ENCODE assay signal across 21 cellular contexts in genomic region chr3:141058996-141059395, GRCh38. TPM values are rescaled to one million over a fixed set of nuclear protein-coding genes. Genes with fewer than 3 reads are reported as not detected.
DNase-seq lines count a peak whose midpoint lies in the region; ATAC-seq and TF ChIP-seq lines count a peak whose summit lies in the region.
"Had no signal": no experiment of that assay in that cellular context is flagged by ENCODE, and none has a peak within 500 bp of the region (broad histone marks: within the 10 kb centered on the region; RNA-seq: fewer than 3 reads in every experiment).

No MANE protein-coding gene starts in this region.

- H3K4me1 Mint-ChIP-seq in osteocyte (ENCODE audit: unreplicated experiment): peaks cover 8% of the 10 kb centered on the region

- H3K27me3 Mint-ChIP-seq in osteocyte (ENCODE audit: unreplicated experiment): no peaks in the 10 kb centered on the region

- TF ChIP-seq POLR2A in vagina (IDR thresholded peaks at IDR 0.05): no peak

- H3K27ac ChIP-seq in cardiac muscle cell (peak overlapping the region; percentile 88), left ventricle myocardium inferior (replicated peaks) (no peak overlapping the region), vagina (no peak overlapping the region)

- no peak for ATAC-seq in left lobe of liver
- ATAC-seq: GM12878, HepG2 had no signal

- no peaks in the 10 kb centered on the region for H3K27me3 ChIP-seq in cardiac muscle cell
- peaks cover 4% of the 10 kb centered on the region for H3K27me3 ChIP-seq in left ventricle myocardium inferior (ENCODE audit: low read depth)
- peaks cover 3% of the 10 kb centered on the region for H3K27me3 ChIP-seq in vagina
- H3K27me3 ChIP-seq: BE2C had no signal

- intact Hi-C loops in left ventricle myocardium inferior (cut with micrococcal nuclease) (no loop called here), vagina (cut with DNase I) (no loop called here)

- no peak for TF ChIP-seq CTCF in cardiac muscle cell (IDR thresholded peaks at IDR 0.05; ENCODE audit: low read depth, low read length)
- no peak for TF ChIP-seq CTCF in left ventricle myocardium inferior (IDR thresholded peaks at IDR 0.05; ENCODE audit: borderline replicate concordance)
- no peak for TF ChIP-seq CTCF in osteocyte (IDR thresholded peaks at IDR 0.05)
- TF ChIP-seq CTCF in vagina (IDR thresholded peaks at IDR 0.05): no peak

- no peak overlapping the region for H3K27ac Mint-ChIP-seq in osteocyte (ENCODE audit: unreplicated experiment)
- H3K27ac Mint-ChIP-seq: CD4-positive, CD25-positive, alpha-beta regulatory T cell had no signal

- no peaks in the 10 kb centered on the region for H3K36me3 ChIP-seq in cardiac muscle cell
- H3K36me3 ChIP-seq in left ventricle myocardium inferior: no peaks in the 10 kb centered on the region
- H3K36me3 ChIP-seq in vagina: no peaks in the 10 kb centered on the region

- no peak for DNase-seq in cardiac muscle cell (ENCODE audit: low read depth in 1 of 2, low spot score in 1 of 2)
- no peak for DNase-seq in left ventricle myocardium inferior
- peak; percentile 16 for DNase-seq in left lobe of liver (ENCODE audit: low spot score)
- peak; percentile 38 for DNase-seq in osteocyte (ENCODE audit: extremely low spot score, unreplicated experiment)
- peak; percentile 32 to 81 for DNase-seq in vagina (ENCODE audit: extremely low spot score in 2 of 2)
- DNase-seq in epidermal melanocyte (ENCODE audit: insufficient read length, low spot score): no peak
- no peak for DNase-seq in NCI-H1436 (lab: John Stamatoyannopoulos, UW)
- no peak for DNase-seq in AG08395 (ENCODE audit: low spot score)
- DNase-seq: C1 segment of cervical spinal cord; CD4-positive, CD25-positive, alpha-beta regulatory T cell; CD8-positive, alpha-beta memory T cell; COR-L47; DMS 273 treated with DMSO at 0.1 percent for 48 hours; DMS53; DND-41; EL; GOT3 had no signal

- no peaks in the 10 kb centered on the region for H3K9me3 Mint-ChIP-seq in osteocyte (ENCODE audit: unreplicated experiment)

- H3K4me3 ChIP-seq in cardiac muscle cell (no peak overlapping the region), left ventricle myocardium inferior (no peak overlapping the region), vagina (no peak overlapping the region)
- H3K4me3 ChIP-seq: GM12878 had no signal

- H3K4me3 Mint-ChIP-seq in osteocyte (ENCODE audit: unreplicated experiment): no peak overlapping the region
- H3K4me3 Mint-ChIP-seq: CD4-positive, CD25-positive, alpha-beta regulatory T cell; CD8-positive, alpha-beta memory T cell; H9 had no signal

- H3K4me1 ChIP-seq in cardiac muscle cell (ENCODE audit: low read depth): peaks cover 49% of the 10 kb centered on the region
- peaks cover 29% of the 10 kb centered on the region for H3K4me1 ChIP-seq in left ventricle myocardium inferior
- H3K4me1 ChIP-seq in vagina: no peaks in the 10 kb centered on the region

- no peaks in the 10 kb centered on the region for H3K36me3 Mint-ChIP-seq in osteocyte (ENCODE audit: unreplicated experiment)
- H3K36me3 Mint-ChIP-seq: CD8-positive, alpha-beta memory T cell had no signal

- H3K9me3 ChIP-seq in cardiac muscle cell (ENCODE audit: low read depth) (no peaks in the 10 kb centered on the region), left ventricle myocardium inferior (replicated peaks) (peaks cover 8% of the 10 kb centered on the region), vagina (no peaks in the 10 kb centered on the region)
- H3K9me3 ChIP-seq: BE2C had no signal

RNA-seq across cellular contexts. Expression of gene SPSB4, which starts 7.8 kb away (rescaled TPM):
- total RNA-seq in cardiac muscle cell (66.4 and 82.2 TPM in 2 replicates), left ventricle myocardium inferior (11.2 TPM), left lobe of liver (0.35 TPM), osteocyte (2.0 and 3.3 TPM in 2 replicates), vagina (0.98 TPM)
- polyA plus RNA-seq in cardiac muscle cell: 57.0 and 58.3 TPM in 2 replicates
- total RNA-seq: CD4-positive, CD25-positive, alpha-beta regulatory T cell; CD8-positive, alpha-beta memory T cell; GM12878; HepG2 had no signal
- polyA plus RNA-seq: CD4-positive, CD25-positive, alpha-beta regulatory T cell; CD8-positive, alpha-beta memory T cell; GM12878; HepG2 had no signal

Comparison
In these comparisons a context has a peak if more than half of its experiments do, and no peak if none do; other contexts are left out.
1. DNase-seq: peak in left lobe of liver (single experiment), osteocyte (single experiment) and vagina (2 of 2); none in cardiac muscle cell (0 of 2), left ventricle myocardium inferior (single experiment), epidermal melanocyte (single experiment), NCI-H1436 (single experiment) and AG08395 (single experiment).